ENCODE assay signal across 24 cellular contexts in the genomic region with DNA sequence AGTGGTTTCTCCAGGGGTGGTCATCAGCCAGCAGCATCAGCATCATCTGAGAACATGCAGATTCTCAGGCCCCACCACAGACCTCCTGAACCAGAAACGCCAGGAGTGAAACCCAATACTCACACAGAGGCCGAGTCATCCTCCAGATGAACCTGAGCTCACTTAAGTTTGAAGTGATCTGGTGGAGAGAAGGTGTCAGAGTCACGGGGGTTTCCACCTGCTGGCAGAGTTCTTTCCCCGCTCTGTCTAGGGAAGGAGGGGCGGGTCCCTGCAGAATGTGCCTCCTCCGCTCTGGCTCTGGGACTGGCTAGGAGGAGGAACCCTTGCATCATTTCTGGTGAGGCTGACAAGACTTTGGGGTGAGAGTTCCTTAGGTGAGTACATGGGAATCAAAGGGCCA. TPM values are rescaled to one million over a fixed set of nuclear protein-coding genes. Genes with fewer than 3 reads are reported as not detected.
DNase-seq lines count a peak whose midpoint lies in the region; ATAC-seq, FAIRE-seq and TF ChIP-seq lines count a peak whose summit lies in the region.
"Had no signal": no experiment of that assay in that cellular context is flagged by ENCODE, and none has a peak within 500 bp of the region (broad histone marks: within the 10 kb centered on the region; RNA-seq: fewer than 3 reads in every experiment).

No MANE protein-coding gene starts in this region.

- H3K36me3 ChIP-seq in GM12878 (ENCODE audit: control insufficient read depth in 2 of 2, insufficient read depth in 2 of 2, low read length in 1 of 2), result no peaks in the 10 kb centered on the region
- H3K36me3 ChIP-seq: BLaER1, colonic mucosa, tibial nerve had no signal

- H3K4me3 ChIP-seq in GM12865 (ENCODE audit: low read depth, low read length) (no peak overlapping the region), GM12878 (no peak overlapping the region)
- H3K4me3 ChIP-seq: BLaER1, colonic mucosa, tibial nerve had no signal

- in situ Hi-C loops in GM12878 (cut with MboI), result no loop called here

- CTCF ChIA-PET in GM12878 (lab: Yijun Ruan, JAX), result no interaction called here

- no peak for FAIRE-seq in GM12878 (lab: Jason Lieb, UNC)
- FAIRE-seq: A204.1, GM12892, keratinocyte had no signal

- BruUV-seq in GM12878 (replicated peaks; lab: Mats Ljungman, UMichigan), result no TSS peak

- DNase-seq in NCI-H510A treated with DMSO at 0.1 percent for 48 hours (lab: John Stamatoyannopoulos, UW) (peak; percentile 8), NCI-H510A (lab: John Stamatoyannopoulos, UW) (no peak), GM12865 (ENCODE audit: low read depth) (peak; percentile 10), GM12878 (ENCODE audit: low read depth, low spot score) (no peak), NCI-H1436 treated with DMSO at 0.1 percent for 48 hours (lab: John Stamatoyannopoulos, UW) (no peak), OCI-M2 (lab: John Stamatoyannopoulos, UW; ENCODE audit: unreplicated experiment) (no peak), NCI-H526 treated with DMSO at 0.1 percent for 48 hours (lab: John Stamatoyannopoulos, UW) (no peak)
- DNase-seq in stimulated activated CD4-positive, alpha-beta T cell treated with anti-CD3 and anti-CD28 coated beads, Interleukin-1b, Interleukin-23, amount 100 ng/mL, for 48 hours, result peak; percentile 67
- DNase-seq: activated CD4-positive, alpha-beta T cell treated with anti-CD3 and anti-CD28 coated beads, Interleukin-2, amount 10 ng/mL, durations not matched to agents 24 days and 14 days; activated effector memory CD4-positive, alpha-beta T cell treated with Interleukin-2 at 50 U/mL for 16 hours; colonic mucosa; GDM1; naive thymus-derived CD8-positive, alpha-beta T cell; NCI-H1092 treated with DMSO at 0.1 percent for 48 hours; NK-92 treated with Interleukin-12 subunit alpha and Interleukin-12 subunit beta, amount 100 ng/mL, for 24 hours; stimulated activated naive CD4-positive, alpha-beta T cell; T1000 had no signal

- H4K20me1 ChIP-seq in GM12878 (ENCODE audit: control insufficient read depth, insufficient read depth), result no peaks in the 10 kb centered on the region
- H4K20me1 ChIP-seq: BLaER1 had no signal

- H3K4me1 ChIP-seq in GM12878 (ENCODE audit: control insufficient read depth, insufficient read depth, low read length), result no peaks in the 10 kb centered on the region
- H3K4me1 ChIP-seq: colonic mucosa, parathyroid adenoma, tibial nerve had no signal

- no peaks in the 10 kb centered on the region for H3K79me2 ChIP-seq in GM12878 (ENCODE audit: control insufficient read depth, insufficient read depth, low read length)

- intact Hi-C loops in GM12878 (cut with micrococcal nuclease; ENCODE audit: unreplicated experiment), result no loop called here

- RAD21 ChIA-PET in GM12878 (lab: Charles Lee; ENCODE audit: unreplicated experiment), result no interaction called here

- H2AFZ ChIP-seq in GM12878 (ENCODE audit: control insufficient read depth, low read depth, low read length), result no peak overlapping the region
- H2AFZ ChIP-seq: parathyroid adenoma had no signal

- SMC1A ChIA-PET in GM12878 (lab: Charles Lee; ENCODE audit: uncharacterized antibody, unreplicated experiment), result no interaction called here

- no peak for TF ChIP-seq EP300 in GM12878 (IDR thresholded peaks at IDR 0.05; ENCODE audit: borderline replicate concordance in 1 of 2, control insufficient read depth in 1 of 2, low read depth in 2 of 2, low read length in 2 of 2)

- no peaks in the 10 kb centered on the region for H3K27me3 ChIP-seq in GM12878 (replicated peaks in 1 of 2; ENCODE audit: control insufficient read depth in 2 of 2, insufficient read depth in 2 of 2, low read length in 1 of 2)
- H3K27me3 ChIP-seq: BLaER1, colonic mucosa, tibial nerve had no signal

- no peaks in the 10 kb centered on the region for H3K9me3 ChIP-seq in GM12878 (replicated peaks; ENCODE audit: control insufficient read depth, insufficient read depth, low read length)
- H3K9me3 ChIP-seq: BLaER1, colonic mucosa, tibial nerve had no signal

- no peak overlapping the region for H3K9ac ChIP-seq in GM12878 (ENCODE audit: control insufficient read depth, insufficient read depth, low read length)
- H3K9ac ChIP-seq: BLaER1, parathyroid adenoma had no signal

- ATAC-seq in GM12878, result peak; percentile 52
- ATAC-seq: naive thymus-derived CD8-positive, alpha-beta T cell had no signal

- no peak for TF ChIP-seq RAD21 in GM12878 (IDR thresholded peaks at IDR 0.05; ENCODE audit: insufficient read depth, low read depth, low read length)

- TF ChIP-seq CTCF in GM12865 (IDR thresholded peaks at IDR 0.05; ENCODE audit: insufficient read depth, low read depth, low read length, missing control alignments) (no peak), GM12878 (IDR thresholded peaks at IDR 0.05 in 2 of 3, conservative IDR thresholded peaks at IDR 0.05 in 1 of 3; ENCODE audit: control insufficient read depth in 2 of 3, extremely low read depth in 1 of 3, insufficient read depth in 1 of 3, low read depth in 3 of 3, low read length in 3 of 3) (no peak)

- POLR2A ChIA-PET in GM12878 (lab: Charles Lee), result no interaction called here

- 26% methylated on average over 6 of the region's 6 CpGs for WGBS in GM12878 (ENCODE audit: insufficient coverage, insufficient replicate concordance, low lambda C conversion rate, missing lambda C conversion rate)

- H3K4me2 ChIP-seq in GM12878 (ENCODE audit: control insufficient read depth, insufficient read depth), result no peak overlapping the region
- H3K4me2 ChIP-seq: BLaER1 had no signal

- TF ChIP-seq POLR2A in GM12878 (IDR thresholded peaks at IDR 0.05; ENCODE audit: low read depth, low read length), result no peak

- no peak overlapping the region for H3K27ac ChIP-seq in GM12878 (ENCODE audit: control insufficient read depth, insufficient read depth)
- H3K27ac ChIP-seq: BLaER1, colonic mucosa, parathyroid adenoma, RWPE1, tibial nerve had no signal

TF ChIP-seq in GM12878, 131 proteins besides CTCF, POLR2A, EP300 and RAD21:
- TF ChIP-seq SP1 (IDR thresholded peaks at IDR 0.05; ENCODE audit: low read depth, low read length) (no peak), DPF2 (IDR thresholded peaks at IDR 0.05) (no peak), PBX3 (IDR thresholded peaks at IDR 0.05; ENCODE audit: insufficient replicate concordance, low read depth, low read length) (no peak), KLF5 (IDR thresholded peaks at IDR 0.05; ENCODE audit: partially characterized antibody) (no peak), FOXM1 (IDR thresholded peaks at IDR 0.05; ENCODE audit: low read depth, low read length) (no peak)

RNA-seq across cellular contexts. Expression of gene KIF23, which starts 13.3 kb away (rescaled TPM):
- 71.5 and 74.1 TPM in 2 replicates for total RNA-seq in GM12878 (2013; cell fraction: nucleolus; rRNA removed)
- total RNA-seq in GM12878 (2014; rRNA removed) (45.2 and 48.9 TPM in 2 replicates), GM12878 (2014; rRNA removed; fragmentation: Illumina TruSeq; extraction: Trizol) (59.9 and 62.5 TPM in 2 replicates), GM12878 (2021) (40.6 and 43.1 TPM in 2 replicates)
- polyA plus RNA-seq in GM12878 (2011; ENCODE audit: low read depth), result 16.9 TPM
- polyA plus RNA-seq in GM12878 (2011; rRNA removed) (43.6 and 44.3 TPM in 2 replicates), GM12878 (2014; fragmentation: Illumina TruSeq; extraction: Trizol) (59.0 and 64.3 TPM in 2 replicates), GM12878 (2014; fragmentation: Nextera tagmentation; extraction: Ambion mirVana) (10 to 100 TPM; 28.0 to 32.8 TPM), GM12878 (2014; rRNA removed) (38.6 and 48.0 TPM in 2 replicates), GM12878 (2016; fragmentation: Nextera tagmentation; extraction: Ambion mirVana) (10 to 100 TPM; 54.3 to 56.6 TPM)
- polyA plus RNA-seq in GM12878 (2011; cell fraction: cytosol; rRNA removed), result 16.4 and 23.2 TPM in 2 replicates
- polyA plus RNA-seq in GM12878 (2011; cell fraction: nucleus; rRNA removed), result 114 and 116 TPM in 2 replicates
- 22.3 and 23.9 TPM in 2 replicates for polyA plus RNA-seq in GM12878 (2012)
- polyA minus RNA-seq in GM12878 (2011; rRNA and poly(A)+ RNA removed), result 25.3 and 39.8 TPM in 2 replicates
- polyA minus RNA-seq in GM12878 (2011; cell fraction: cytosol; rRNA and poly(A)+ RNA removed), result 14.2 and 22.6 TPM in 2 replicates
- polyA minus RNA-seq in GM12878 (2011; cell fraction: nucleus; rRNA and poly(A)+ RNA removed), result 30.0 and 36.8 TPM in 2 replicates
- total RNA-seq: naive thymus-derived CD8-positive, alpha-beta T cell had no signal
- polyA plus RNA-seq: naive thymus-derived CD8-positive, alpha-beta T cell had no signal

RNA-seq across cellular contexts. Expression of gene RPLP1, which starts 51.8 kb away (rescaled TPM):
- total RNA-seq in GM12878 (2013; cell fraction: nucleolus; rRNA removed), result 90.8 and 93.4 TPM in 2 replicates
- 625 and 839 TPM in 2 replicates for total RNA-seq in GM12878 (2014; rRNA removed)
- total RNA-seq in GM12878 (2014; rRNA removed; fragmentation: Illumina TruSeq; extraction: Trizol), result 179 and 217 TPM in 2 replicates
- total RNA-seq in GM12878 (2021), result 3,098 and 3,322 TPM in 2 replicates
- polyA plus RNA-seq in GM12878 (2011; ENCODE audit: low read depth), result 3,422 TPM
- polyA plus RNA-seq in GM12878 (2011; rRNA removed), result 273 and 714 TPM in 2 replicates
- polyA plus RNA-seq in GM12878 (2011; cell fraction: cytosol; rRNA removed), result 1,433 and 1,838 TPM in 2 replicates
- 589 and 737 TPM in 2 replicates for polyA plus RNA-seq in GM12878 (2011; cell fraction: nucleus; rRNA removed)
- polyA plus RNA-seq in GM12878 (2012), result 3,045 and 3,866 TPM in 2 replicates
- polyA plus RNA-seq in GM12878 (2014; fragmentation: Illumina TruSeq; extraction: Trizol), result 76.7 and 613 TPM in 2 replicates
- 1,000 to 10,000 TPM; 3,000 to 3,095 TPM for polyA plus RNA-seq in GM12878 (2014; fragmentation: Nextera tagmentation; extraction: Ambion mirVana)
- 1,499 and 1,975 TPM in 2 replicates for polyA plus RNA-seq in GM12878 (2014; rRNA removed)
- 1,000 to 10,000 TPM; 1,830 to 1,844 TPM for polyA plus RNA-seq in GM12878 (2016; fragmentation: Nextera tagmentation; extraction: Ambion mirVana)
- 400 and 589 TPM in 2 replicates for polyA minus RNA-seq in GM12878 (2011; rRNA and poly(A)+ RNA removed)
- 1,896 and 1,986 TPM in 2 replicates for polyA minus RNA-seq in GM12878 (2011; cell fraction: cytosol; rRNA and poly(A)+ RNA removed)
- 186 and 241 TPM in 2 replicates for polyA minus RNA-seq in GM12878 (2011; cell fraction: nucleus; rRNA and poly(A)+ RNA removed)

Comparison
In these comparisons a context has a peak if more than half of its experiments do, and no peak if none do; other contexts are left out.
1. DNase-seq: peak in NCI-H510A treated with DMSO at 0.1 percent for 48 hours (single experiment), GM12865 (single experiment) and stimulated activated CD4-positive, alpha-beta T cell treated with anti-CD3 and anti-CD28 coated beads, Interleukin-1b, Interleukin-23, amount 100 ng/mL, for 48 hours (single experiment); none in NCI-H510A (single experiment), GM12878 (single experiment), NCI-H1436 treated with DMSO at 0.1 percent for 48 hours (single experiment), OCI-M2 (single experiment) and NCI-H526 treated with DMSO at 0.1 percent for 48 hours (single experiment).